In genomic region chr9:96487949-96488348, GRCh38 we compare ENCODE assay signal across 17 cellular contexts. TPM values are rescaled to one million over a fixed set of nuclear protein-coding genes. Genes with fewer than 3 reads are reported as not detected.
DNase-seq lines count a peak whose midpoint lies in the region; ATAC-seq and TF ChIP-seq lines count a peak whose summit lies in the region.
"Had no signal": no experiment of that assay in that cellular context is flagged by ENCODE, and none has a peak within 500 bp of the region (broad histone marks: within the 10 kb centered on the region; RNA-seq: fewer than 3 reads in every experiment).

No MANE protein-coding gene starts in this region.

- H3K79me1 ChIP-seq in mesenchymal stem cell (replicated peaks; ENCODE audit: low read length, poor library complexity, severe bottlenecking), result peaks cover 24% of the 10 kb centered on the region

- no peak for TF ChIP-seq CTCF in heart left ventricle (IDR thresholded peaks at IDR 0.05)
- no peak for TF ChIP-seq CTCF in fibroblast of lung (conservative IDR thresholded peaks at IDR 0.05 in 1 of 2, IDR thresholded peaks at IDR 0.05 in 1 of 2; ENCODE audit: low read depth in 1 of 2, low read length in 2 of 2)
- no peak for TF ChIP-seq CTCF in tibial artery (IDR thresholded peaks at IDR 0.05)
- no peak for TF ChIP-seq CTCF in type B pancreatic cell (conservative IDR thresholded peaks at IDR 0.05)

- H3K4me3 Mint-ChIP-seq in type B pancreatic cell, result no peak overlapping the region
- H3K4me3 Mint-ChIP-seq: CD4-positive, CD25-positive, alpha-beta regulatory T cell; naive thymus-derived CD8-positive, alpha-beta T cell had no signal

- H4K20me1 ChIP-seq in fibroblast of lung (ENCODE audit: control insufficient read depth, extremely low read depth, insufficient read depth, low read length), result no peaks in the 10 kb centered on the region

- intact Hi-C loops in heart left ventricle (cut with DNase I), result loop anchor here in 1 of 10 donors (10.0 kb wide), 1 partner anchor 127 kb away; the partner anchor contains the start of gene CDC14B
- intact Hi-C loops in Right ventricle myocardium inferior (cut with DNase I), result loop anchor here (5.0 kb wide), 1 partner anchor 74 kb away; no protein-coding TSS in a partner anchor
- intact Hi-C loops in tibial artery (cut with DNase I; ENCODE audit: low total_unique reads), result loop anchor here (5.0 to 10.0 kb wide), 2 partner anchors 34 to 77 kb away; no protein-coding TSS in a partner anchor

- H3K27ac ChIP-seq in heart left ventricle (peak overlapping the region in 11 of 12 donors; percentile 14 to 84 (median 67)), fibroblast of lung (ENCODE audit: insufficient read depth, low read length) (peak overlapping the region; percentile 46), mesenchymal stem cell (ENCODE audit: low read length, poor library complexity, severe bottlenecking) (no peak overlapping the region), tibial artery (peak overlapping the region; percentile 81 to 85)
- H3K27ac ChIP-seq: lower lobe of right lung had no signal

- H3K4ac ChIP-seq in mesenchymal stem cell (ENCODE audit: low read depth in 1 of 2, low read length in 2 of 2), result no peak overlapping the region

- H3K27me3 Mint-ChIP-seq in type B pancreatic cell, result no peaks in the 10 kb centered on the region
- H3K27me3 Mint-ChIP-seq: CD4-positive, CD25-positive, alpha-beta regulatory T cell; naive thymus-derived CD8-positive, alpha-beta T cell had no signal

- H4K8ac ChIP-seq in mesenchymal stem cell (ENCODE audit: low read length), result no peak overlapping the region

- no peak overlapping the region for H3K14ac ChIP-seq in mesenchymal stem cell (ENCODE audit: low read length in 2 of 2)

- no peak overlapping the region for H2BK5ac ChIP-seq in mesenchymal stem cell (ENCODE audit: low read depth, low read length, poor library complexity, severe bottlenecking)

- H3K18ac ChIP-seq in mesenchymal stem cell (ENCODE audit: low read depth in 1 of 2, low read length in 2 of 2), result no peak overlapping the region

- H3K23ac ChIP-seq in mesenchymal stem cell (ENCODE audit: low read length in 2 of 2), result no peak overlapping the region

- H3K9me3 ChIP-seq in heart left ventricle (no peaks in the 10 kb centered on the region), fibroblast of lung (ENCODE audit: control insufficient read depth, insufficient read depth, low read depth, low read length) (no peaks in the 10 kb centered on the region), mesenchymal stem cell (ENCODE audit: control insufficient read depth, low read length) (no peaks in the 10 kb centered on the region), tibial artery (no peaks in the 10 kb centered on the region)
- H3K9me3 ChIP-seq: lower lobe of right lung, upper lobe of left lung had no signal

- H3K36me3 Mint-ChIP-seq in type B pancreatic cell, result peaks cover 33% of the 10 kb centered on the region

- no peaks in the 10 kb centered on the region for H3K79me2 ChIP-seq in fibroblast of lung (ENCODE audit: control insufficient read depth, insufficient read depth, low read length)

- H2AFZ ChIP-seq in fibroblast of lung (ENCODE audit: low read length) (no peak overlapping the region), mesenchymal stem cell (ENCODE audit: low read depth, low read length) (no peak overlapping the region)

- no peak overlapping the region for H2BK120ac ChIP-seq in mesenchymal stem cell (ENCODE audit: low read depth, low read length)

- 38 to 51% (median 43%) methylated on average over 10 of the region's 10 CpGs for WGBS in heart left ventricle, 4 donors
- WGBS in mesenchymal stem cell, result 94% methylated on average over 10 of the region's 10 CpGs

- no peak overlapping the region for H4K91ac ChIP-seq in mesenchymal stem cell (ENCODE audit: low read length)

- TF ChIP-seq POLR2A in heart left ventricle (IDR thresholded peaks at IDR 0.05), result no peak

- no peak overlapping the region for H3K4me3 ChIP-seq in heart left ventricle
- H3K4me3 ChIP-seq in fibroblast of lung (replicated peaks in 1 of 4; ENCODE audit: control extremely low read depth in 1 of 4, insufficient read depth in 1 of 4, low read depth in 3 of 4, low read length in 4 of 4), result no peak overlapping the region
- H3K4me3 ChIP-seq in mesenchymal stem cell (ENCODE audit: insufficient read depth in 1 of 2, low read depth in 1 of 2, low read length in 2 of 2), result no peak overlapping the region
- H3K4me3 ChIP-seq in tibial artery, result no peak overlapping the region
- H3K4me3 ChIP-seq: lower lobe of right lung, upper lobe of left lung had no signal

- H2BK15ac ChIP-seq in mesenchymal stem cell (ENCODE audit: low read depth, poor library complexity, severe bottlenecking), result no peak overlapping the region

- H3K27ac Mint-ChIP-seq in type B pancreatic cell, result no peak overlapping the region

- H3K4me1 Mint-ChIP-seq in type B pancreatic cell (ENCODE audit: unreplicated experiment), result peaks cover 3% of the 10 kb centered on the region

- ATAC-seq in heart left ventricle, result peak in 3 of 4 donors; percentile 21 to 62 (median 41)
- no peak for ATAC-seq in Right ventricle myocardium inferior
- ATAC-seq in HG03457 (IDR thresholded peaks at IDR 0.05; ENCODE audit: unreplicated experiment), result no peak
- ATAC-seq: lower lobe of right lung; naive thymus-derived CD8-positive, alpha-beta T cell had no signal

- DNase-seq in heart left ventricle (peak; percentile 62 to 83 (median 77)), Right ventricle myocardium inferior (ENCODE audit: missing footprints) (no peak), fibroblast of lung (ENCODE audit: low read depth in 2 of 2) (peak in 1 of 2 donors; percentile 37), mesenchymal stem cell (no peak), tibial artery (no peak), NCI-H2171 (lab: John Stamatoyannopoulos, UW) (no peak), type B pancreatic cell (ENCODE audit: extremely low spot score, unreplicated experiment) (no peak)
- DNase-seq: activated naive CD4-positive, alpha-beta T cell treated with anti-CD3 and anti-CD28 coated beads, Interleukin-2, amount 50 U/mL, for 16 hours; activated T-cell treated with anti-CD3 and anti-CD28 coated beads, Interleukin-2, amount 50 U/mL, for 1 hour; CD4-positive, CD25-positive, alpha-beta regulatory T cell; DMS79 treated with DMSO at 0.1 percent for 48 hours; lower lobe of right lung; naive thymus-derived CD8-positive, alpha-beta T cell; NCI-H1694; NCI-H526 treated with DMSO at 0.1 percent for 48 hours; upper lobe of left lung had no signal

- peak overlapping the region in 1 of 2 experiments; percentile 18 for H2BK12ac ChIP-seq in mesenchymal stem cell (ENCODE audit: low read length in 2 of 2)

- H3K9ac ChIP-seq in fibroblast of lung (ENCODE audit: insufficient read depth, low read length) (no peak overlapping the region), mesenchymal stem cell (ENCODE audit: low read length) (peak overlapping the region; percentile 83)

- no peaks in the 10 kb centered on the region for H3K9me3 Mint-ChIP-seq in type B pancreatic cell
- H3K9me3 Mint-ChIP-seq: CD4-positive, CD25-positive, alpha-beta regulatory T cell; naive thymus-derived CD8-positive, alpha-beta T cell had no signal

- H3K27me3 ChIP-seq in heart left ventricle, result no peaks in the 10 kb centered on the region
- H3K27me3 ChIP-seq in fibroblast of lung (ENCODE audit: control insufficient read depth, insufficient read depth, low read length), result no peaks in the 10 kb centered on the region
- H3K27me3 ChIP-seq in mesenchymal stem cell (ENCODE audit: control insufficient read depth in 1 of 2, insufficient read depth in 1 of 2, low read length in 2 of 2), result no peaks in the 10 kb centered on the region
- no peaks in the 10 kb centered on the region for H3K27me3 ChIP-seq in tibial artery
- H3K27me3 ChIP-seq: upper lobe of left lung had no signal

- H2AK5ac ChIP-seq in mesenchymal stem cell (ENCODE audit: low read length, severe bottlenecking), result no peak overlapping the region

- no peak overlapping the region for H3K4me2 ChIP-seq in fibroblast of lung (ENCODE audit: extremely low read depth, insufficient read depth, low read length)
- no peak overlapping the region for H3K4me2 ChIP-seq in mesenchymal stem cell (ENCODE audit: low read length, poor library complexity, severe bottlenecking)

- peaks cover 0 to 64% (median 40%) of the 10 kb centered on the region in 9 donors for H3K36me3 ChIP-seq in heart left ventricle
- H3K36me3 ChIP-seq in fibroblast of lung (ENCODE audit: control insufficient read depth, insufficient read depth, low read length), result peaks cover 14% of the 10 kb centered on the region
- peaks cover 52 to 80% of the 10 kb centered on the region in 2 experiments for H3K36me3 ChIP-seq in mesenchymal stem cell (ENCODE audit: control insufficient read depth in 1 of 2, insufficient read depth in 2 of 2, low read depth in 1 of 2, low read length in 2 of 2)
- H3K36me3 ChIP-seq in tibial artery, result peaks cover 31 to 52% (median 45%) of the 10 kb centered on the region in 3 donors

- H3K4me1 ChIP-seq in heart left ventricle (peaks cover 3 to 51% (median 35%) of the 10 kb centered on the region in 12 donors), fibroblast of lung (ENCODE audit: control insufficient read depth, extremely low read depth, insufficient read depth, low read length) (peaks cover 28% of the 10 kb centered on the region), mesenchymal stem cell (ENCODE audit: control insufficient read depth, insufficient read depth, low read depth, low read length) (peaks cover 9% of the 10 kb centered on the region), tibial artery (peaks cover 0 to 73% (median 46%) of the 10 kb centered on the region in 4 donors)

RNA-seq across cellular contexts. Expression of gene HABP4, which starts 38.0 kb away (rescaled TPM):
- total RNA-seq in heart left ventricle (10 to 100 TPM; 17.8 to 35.7 (median 25.9) TPM), Right ventricle myocardium inferior (25.8 TPM), fibroblast of lung (18.2 and 31.4 TPM in 2 replicates), type B pancreatic cell (ENCODE audit: low replicate concordance) (10.1 and 19.4 TPM in 2 replicates)
- polyA plus RNA-seq in heart left ventricle (10 to 100 TPM; 21.6 to 28.6 TPM), fibroblast of lung (28.7 and 35.6 TPM in 2 replicates)
- polyA plus RNA-seq in fibroblast of lung (2012), result 30.6 and 38.9 TPM in 2 replicates
- polyA minus RNA-seq in fibroblast of lung (ENCODE audit: low replicate concordance), result 2.2 and 9.3 TPM in 2 replicates
- 19.7 TPM for polyA plus RNA-seq in mesenchymal stem cell (2013, experiment 1 of 2)
- 18.7 TPM for polyA plus RNA-seq in mesenchymal stem cell (2013, experiment 2 of 2)

Comparison
In these comparisons a context has a peak if more than half of its experiments do, and no peak if none do; other contexts are left out.
1. ATAC-seq: peak in heart left ventricle (3 of 4); none in Right ventricle myocardium inferior (single experiment) and HG03457 (single experiment).
2. DNase-seq: peak in heart left ventricle (5 of 5); none in Right ventricle myocardium inferior (single experiment), mesenchymal stem cell (single experiment), tibial artery (0 of 2), NCI-H2171 (single experiment) and type B pancreatic cell (single experiment).